Comparison of ENCODE assay signal across 8 cellular contexts in the genomic region with DNA sequence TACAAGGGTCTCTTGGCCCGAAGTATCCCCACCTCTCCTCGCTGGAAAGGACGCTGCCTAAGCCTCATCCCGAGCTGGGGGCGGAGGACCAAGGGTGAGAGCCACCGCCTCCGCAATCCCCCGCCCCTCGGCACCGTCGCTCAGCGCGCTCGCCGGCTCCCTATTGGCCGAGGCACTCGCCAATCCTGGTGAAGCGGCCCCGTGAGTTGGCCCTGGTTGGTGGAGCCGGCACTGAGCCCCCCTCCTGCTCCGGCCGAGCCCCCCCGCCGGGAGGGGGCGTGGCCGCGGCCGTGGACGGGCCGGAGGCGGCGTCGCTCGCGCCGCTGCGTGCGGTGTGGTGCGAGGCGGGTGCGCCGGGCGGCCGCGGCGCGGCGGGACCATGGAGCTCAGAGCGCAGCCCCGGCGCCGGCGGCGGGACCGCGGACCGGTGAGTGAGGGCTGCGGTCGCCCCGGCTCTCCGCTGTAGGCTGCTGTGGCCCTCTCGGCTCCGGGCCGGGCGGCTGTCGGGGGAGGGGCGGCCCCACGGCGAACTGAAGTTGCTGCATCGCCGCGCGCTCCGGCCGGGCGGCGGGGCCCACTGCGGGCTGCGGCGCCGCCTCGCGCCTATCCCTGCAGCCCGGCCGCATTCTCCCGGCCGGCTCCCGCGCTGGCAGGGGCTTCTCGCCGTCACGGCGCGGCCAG. TPM values are rescaled to one million over a fixed set of nuclear protein-coding genes. Genes with fewer than 3 reads are reported as not detected.
DNase-seq lines count a peak whose midpoint lies in the region; ATAC-seq, FAIRE-seq and TF ChIP-seq lines count a peak whose summit lies in the region.

A gene with protein sequence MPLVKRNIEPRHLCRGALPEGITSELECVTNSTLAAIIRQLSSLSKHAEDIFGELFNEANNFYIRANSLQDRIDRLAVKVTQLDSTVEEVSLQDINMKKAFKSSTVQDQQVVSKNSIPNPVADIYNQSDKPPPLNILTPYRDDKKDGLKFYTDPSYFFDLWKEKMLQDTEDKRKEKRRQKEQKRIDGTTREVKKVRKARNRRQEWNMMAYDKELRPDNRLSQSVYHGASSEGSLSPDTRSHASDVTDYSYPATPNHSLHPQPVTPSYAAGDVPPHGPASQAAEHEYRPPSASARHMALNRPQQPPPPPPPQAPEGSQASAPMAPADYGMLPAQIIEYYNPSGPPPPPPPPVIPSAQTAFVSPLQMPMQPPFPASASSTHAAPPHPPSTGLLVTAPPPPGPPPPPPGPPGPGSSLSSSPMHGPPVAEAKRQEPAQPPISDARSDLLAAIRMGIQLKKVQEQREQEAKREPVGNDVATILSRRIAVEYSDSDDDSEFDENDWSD (plus strand): TSS at position 291 of the 681 bp plus-strand sequence. CDS start 84,588 bp downstream, outside the sequence.

- 0 to 1% methylated on average over 45 to 94 of the region's 94 CpGs for WGBS in pancreas, 2 donors
- 0 to 2% methylated on average over 19 to 94 of the region's 94 CpGs for WGBS in aorta, 2 donors

- FAIRE-seq in pancreas (lab: Jason Lieb, UNC): no peak

- H3K27ac ChIP-seq in pancreas: peak within 1 kb of the TSS in 1 of 4 donors; percentile 22
- H3K27ac ChIP-seq in aorta (ENCODE audit: low read depth in 1 of 2, low read length in 2 of 2): no peak within 1 kb of the TSS

- DNase-seq in DMS53 treated with DMSO at 0.1 percent for 48 hours (lab: John Stamatoyannopoulos, UW; ENCODE audit: unreplicated experiment) (peak; percentile 92), amniotic stem cell (lab: John Stamatoyannopoulos, UW) (peak; percentile 89), left cardiac atrium (peak; percentile 96), pancreas (peak; percentile 95 to 98 (median 96)), aorta (peak; percentile 94 to 97)

- TF ChIP-seq CTCF in pancreas (IDR thresholded peaks at IDR 0.05): no peak

- TF ChIP-seq RAD21 in Ishikawa (IDR thresholded peaks at IDR 0.05; ENCODE audit: low read depth): no peak

- H3K4me3 ChIP-seq in pancreas: peak within 1 kb of the TSS; percentile 38 to 93 (median 84)
- H3K4me3 ChIP-seq in aorta (ENCODE audit: low read length in 2 of 2): peak within 1 kb of the TSS; percentile 67 to 78

- H3K9me3 ChIP-seq in pancreas (no peaks in the 10 kb centered on the region), aorta (ENCODE audit: control insufficient read depth, low read length) (no peaks in the 10 kb centered on the region)

- peak; percentile 88 for ATAC-seq in GM21737 (IDR thresholded peaks at IDR 0.05; ENCODE audit: unreplicated experiment)
- ATAC-seq in left cardiac atrium: peak; percentile 99
- peak; percentile 99 to 100 (median 99) for ATAC-seq in pancreas
- peak; percentile 97 for ATAC-seq in aorta (ENCODE audit: low FRiP score)

- intact Hi-C loops in left cardiac atrium (cut with DNase I) (no loop called here), pancreas (cut with DNase I) (no loop called here), aorta (cut with DNase I) (no loop called here)

- no peaks in the 10 kb centered on the region for H3K36me3 ChIP-seq in pancreas
- H3K36me3 ChIP-seq in aorta (ENCODE audit: control insufficient read depth in 1 of 2, insufficient read depth in 2 of 2, low read length in 1 of 2): no peaks in the 10 kb centered on the region

- TF ChIP-seq EP300 in Ishikawa (IDR thresholded peaks at IDR 0.05; ENCODE audit: borderline replicate concordance): no peak

- H3K27me3 ChIP-seq in pancreas: no peaks in the 10 kb centered on the region
- no peaks in the 10 kb centered on the region for H3K27me3 ChIP-seq in aorta (ENCODE audit: control insufficient read depth in 1 of 2, insufficient read depth in 2 of 2, low read length in 1 of 2)

- H3K4me1 ChIP-seq in pancreas (peaks cover 0 to 9% (median 7%) of the 10 kb centered on the region in 3 donors), aorta (ENCODE audit: control insufficient read depth in 1 of 2, insufficient read depth in 2 of 2, low read length in 2 of 2) (no peaks in the 10 kb centered on the region)

TF ChIP-seq in Ishikawa, 13 proteins besides CTCF, POLR2A, EP300 and RAD21 (continues in another document):
- TF ChIP-seq CEBPB (IDR thresholded peaks at IDR 0.05) (no peak), TEAD4 (IDR thresholded peaks at IDR 0.05) (no peak), YY1 (IDR thresholded peaks at IDR 0.05; ENCODE audit: low read depth) (no peak), EGR1 (IDR thresholded peaks at IDR 0.05) (peak; percentile 91), ZBTB7A (IDR thresholded peaks at IDR 0.05; ENCODE audit: low read depth) (no peak), TCF12 (IDR thresholded peaks at IDR 0.05; ENCODE audit: low read depth) (no peak), FOXM1 (IDR thresholded peaks at IDR 0.05; ENCODE audit: borderline replicate concordance, low read depth) (no peak)
- TF ChIP-seq, protein P1, sequence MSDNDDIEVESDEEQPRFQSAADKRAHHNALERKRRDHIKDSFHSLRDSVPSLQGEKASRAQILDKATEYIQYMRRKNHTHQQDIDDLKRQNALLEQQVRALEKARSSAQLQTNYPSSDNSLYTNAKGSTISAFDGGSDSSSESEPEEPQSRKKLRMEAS (IDR thresholded peaks at IDR 0.05): peak; percentile 74
- TF ChIP-seq, protein P2, sequence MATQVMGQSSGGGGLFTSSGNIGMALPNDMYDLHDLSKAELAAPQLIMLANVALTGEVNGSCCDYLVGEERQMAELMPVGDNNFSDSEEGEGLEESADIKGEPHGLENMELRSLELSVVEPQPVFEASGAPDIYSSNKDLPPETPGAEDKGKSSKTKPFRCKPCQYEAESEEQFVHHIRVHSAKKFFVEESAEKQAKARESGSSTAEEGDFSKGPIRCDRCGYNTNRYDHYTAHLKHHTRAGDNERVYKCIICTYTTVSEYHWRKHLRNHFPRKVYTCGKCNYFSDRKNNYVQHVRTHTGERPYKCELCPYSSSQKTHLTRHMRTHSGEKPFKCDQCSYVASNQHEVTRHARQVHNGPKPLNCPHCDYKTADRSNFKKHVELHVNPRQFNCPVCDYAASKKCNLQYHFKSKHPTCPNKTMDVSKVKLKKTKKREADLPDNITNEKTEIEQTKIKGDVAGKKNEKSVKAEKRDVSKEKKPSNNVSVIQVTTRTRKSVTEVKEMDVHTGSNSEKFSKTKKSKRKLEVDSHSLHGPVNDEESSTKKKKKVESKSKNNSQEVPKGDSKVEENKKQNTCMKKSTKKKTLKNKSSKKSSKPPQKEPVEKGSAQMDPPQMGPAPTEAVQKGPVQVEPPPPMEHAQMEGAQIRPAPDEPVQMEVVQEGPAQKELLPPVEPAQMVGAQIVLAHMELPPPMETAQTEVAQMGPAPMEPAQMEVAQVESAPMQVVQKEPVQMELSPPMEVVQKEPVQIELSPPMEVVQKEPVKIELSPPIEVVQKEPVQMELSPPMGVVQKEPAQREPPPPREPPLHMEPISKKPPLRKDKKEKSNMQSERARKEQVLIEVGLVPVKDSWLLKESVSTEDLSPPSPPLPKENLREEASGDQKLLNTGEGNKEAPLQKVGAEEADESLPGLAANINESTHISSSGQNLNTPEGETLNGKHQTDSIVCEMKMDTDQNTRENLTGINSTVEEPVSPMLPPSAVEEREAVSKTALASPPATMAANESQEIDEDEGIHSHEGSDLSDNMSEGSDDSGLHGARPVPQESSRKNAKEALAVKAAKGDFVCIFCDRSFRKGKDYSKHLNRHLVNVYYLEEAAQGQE (IDR thresholded peaks at IDR 0.05; ENCODE audit: low read depth): no peak

TF ChIP-seq in PFSK-1, 5 proteins besides CTCF, POLR2A, EP300 and RAD21:
- TF ChIP-seq TAF1 (IDR thresholded peaks at IDR 0.05; ENCODE audit: borderline replicate concordance, insufficient read depth, low read length) (0 out of 2 replicates have a peak, but pooled peaks have one; percentile 18), SIN3A (IDR thresholded peaks at IDR 0.05; ENCODE audit: borderline replicate concordance, insufficient read depth, low read length) (no peak)

RNA-seq across cellular contexts. Expression of the gene that starts here (rescaled TPM):
- polyA plus RNA-seq in PFSK-1 (2012; ENCODE audit: insufficient read length, low read depth): 9.0 TPM
- total RNA-seq in left cardiac atrium (10 to 100 TPM; 16.1 to 17.8 TPM), pancreas (1 to 10 TPM; 3.7 to 9.3 (median 6.4) TPM), aorta (10 to 100 TPM; 24.9 to 27.1 TPM)
- polyA plus RNA-seq in pancreas (1 to 10 TPM; 3.6 to 5.0 TPM), aorta (10 to 100 TPM in 1 of 2 donors, 1 to 10 TPM in 1; 5.4 to 10.3 TPM)
